ENCODE assay signal across 9 cellular contexts in genomic region chr13:110471833-110472162, GRCh38.
DNase-seq lines count a peak whose midpoint lies in the region; ATAC-seq and TF ChIP-seq lines count a peak whose summit lies in the region.
"Had no signal": no experiment of that assay in that cellular context is flagged by ENCODE, and none has a peak within 500 bp of the region (broad histone marks: within the 10 kb centered on the region; RNA-seq: fewer than 3 reads in every experiment).

No MANE protein-coding gene starts in this region.

- TF ChIP-seq CTCF in mesothelial cell of epicardium (IDR thresholded peaks at IDR 0.05; ENCODE audit: unreplicated experiment): no peak

- DNase-seq in GDM1 (lab: John Stamatoyannopoulos, UW) (peak; percentile 39), mesothelial cell of epicardium (ENCODE audit: low spot score in 2 of 2, unreplicated experiment in 2 of 2) (no peak), COLO829 (ENCODE audit: low spot score) (no peak), NCI-H510A (lab: John Stamatoyannopoulos, UW) (no peak), HEK293T (ENCODE audit: extremely low spot score) (no peak)
- DNase-seq in activated naive CD8-positive, alpha-beta T cell treated with anti-CD3 and anti-CD28 coated beads, Interleukin-2, amount 50 U/mL, for 24 hours: peak; percentile 10

- H3K27me3 Mint-ChIP-seq in activated naive CD8-positive, alpha-beta T cell treated with anti-CD3 and anti-CD28 coated beads, Interleukin-2, amount 50 U/mL, for 24 hours: peaks cover 10% of the 10 kb centered on the region
- no peaks in the 10 kb centered on the region for H3K27me3 Mint-ChIP-seq in mesothelial cell of epicardium (ENCODE audit: low read depth)
- H3K27me3 Mint-ChIP-seq: brain had no signal

- no peak overlapping the region for H3K27ac Mint-ChIP-seq in activated naive CD8-positive, alpha-beta T cell treated with anti-CD3 and anti-CD28 coated beads, Interleukin-2, amount 50 U/mL, for 24 hours
- peak overlapping the region; percentile 19 for H3K27ac Mint-ChIP-seq in mesothelial cell of epicardium
- H3K27ac Mint-ChIP-seq: brain had no signal

- POLR2A ChIA-PET in HEK293T (lab: Yijun Ruan, JAX): no interaction called here

- no peak overlapping the region for H3K4me3 Mint-ChIP-seq in activated naive CD8-positive, alpha-beta T cell treated with anti-CD3 and anti-CD28 coated beads, Interleukin-2, amount 50 U/mL, for 24 hours
- no peak overlapping the region for H3K4me3 Mint-ChIP-seq in mesothelial cell of epicardium
- H3K4me3 Mint-ChIP-seq: brain had no signal

- peaks cover 11% of the 10 kb centered on the region for H3K4me1 Mint-ChIP-seq in activated naive CD8-positive, alpha-beta T cell treated with anti-CD3 and anti-CD28 coated beads, Interleukin-2, amount 50 U/mL, for 24 hours
- no peaks in the 10 kb centered on the region for H3K4me1 Mint-ChIP-seq in mesothelial cell of epicardium

- CTCF ChIA-PET in HEK293T (lab: Yijun Ruan, JAX): no interaction called here

- H3K36me3 Mint-ChIP-seq in activated naive CD8-positive, alpha-beta T cell treated with anti-CD3 and anti-CD28 coated beads, Interleukin-2, amount 50 U/mL, for 24 hours (ENCODE audit: low read depth): no peaks in the 10 kb centered on the region
- H3K36me3 Mint-ChIP-seq in mesothelial cell of epicardium: peaks cover 38% of the 10 kb centered on the region

- ATAC-seq in GM19463 (IDR thresholded peaks at IDR 0.05; ENCODE audit: unreplicated experiment) (peak; percentile 92), HG03442 (IDR thresholded peaks at IDR 0.05; ENCODE audit: unreplicated experiment) (peak; percentile 99)
- ATAC-seq in activated naive CD8-positive, alpha-beta T cell treated with anti-CD3 and anti-CD28 coated beads, Interleukin-2, amount 50 U/mL, for 24 hours: peak; percentile 65

- H3K9me3 Mint-ChIP-seq in activated naive CD8-positive, alpha-beta T cell treated with anti-CD3 and anti-CD28 coated beads, Interleukin-2, amount 50 U/mL, for 24 hours: no peaks in the 10 kb centered on the region
- no peaks in the 10 kb centered on the region for H3K9me3 Mint-ChIP-seq in mesothelial cell of epicardium

TF ChIP-seq in HEK293T, 16 proteins besides CTCF, POLR2A, EP300 and RAD21:
- TF ChIP-seq FOXK2 (IDR thresholded peaks at IDR 0.05) (no peak), LEF1 (IDR thresholded peaks at IDR 0.05; ENCODE audit: borderline replicate concordance) (no peak), ZNF384 (IDR thresholded peaks at IDR 0.05) (no peak), FOXA1 (IDR thresholded peaks at IDR 0.05) (no peak)

Comparison
In these comparisons a context has a peak if more than half of its experiments do, and no peak if none do; other contexts are left out.
1. DNase-seq: peak in GDM1 (single experiment) and activated naive CD8-positive, alpha-beta T cell treated with anti-CD3 and anti-CD28 coated beads, Interleukin-2, amount 50 U/mL, for 24 hours (single experiment); none in mesothelial cell of epicardium (0 of 2), COLO829 (single experiment), NCI-H510A (single experiment) and HEK293T (single experiment).
2. Peak in every context shown above with its lines, with median percentiles within 50 percentile points of each other: ATAC-seq.